Comparison of ENCODE assay signal across 8 cellular contexts in the genomic region with DNA sequence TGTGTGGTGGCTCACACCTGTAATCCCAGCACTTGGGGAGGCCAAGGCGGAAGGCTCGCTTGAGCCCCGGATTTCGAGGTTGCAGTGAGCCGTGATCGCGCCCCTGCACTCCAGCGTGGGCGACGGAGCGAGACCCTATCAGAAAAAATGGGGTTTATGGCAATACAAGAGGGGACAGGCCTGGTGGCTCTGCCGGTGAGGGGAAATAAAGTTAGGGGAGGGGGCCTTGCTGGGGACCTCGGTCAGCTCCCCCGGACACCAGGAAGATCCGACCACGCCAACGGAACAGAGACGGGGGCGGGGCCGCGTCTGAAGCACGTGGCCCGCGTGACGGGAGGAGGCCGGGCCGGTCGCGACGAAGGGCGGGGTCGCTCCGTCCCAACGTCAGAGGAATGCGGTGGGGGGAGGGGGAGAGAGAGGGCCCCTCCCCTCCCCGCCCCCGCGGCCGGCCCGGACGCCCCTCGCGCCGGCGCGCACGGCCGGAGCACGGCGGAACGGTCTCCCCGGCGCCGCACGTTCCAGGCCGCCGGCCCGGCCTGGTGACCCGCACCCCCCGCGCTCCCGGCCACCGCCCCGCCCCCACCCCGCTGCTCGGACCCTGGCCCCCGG. TPM values are rescaled to one million over a fixed set of nuclear protein-coding genes. Genes with fewer than 3 reads are reported as not detected.
A peak's percentile ranks its signal among the peaks of the same experiment; 100 is the strongest.
DNase-seq lines count a peak whose midpoint lies in the region; ATAC-seq and TF ChIP-seq lines count a peak whose summit lies in the region.

No MANE protein-coding gene starts in this region.

- H3K27ac ChIP-seq in CD4-positive, alpha-beta memory T cell (ENCODE audit: low read depth, low read length), result peak overlapping the region; percentile 92
- H3K27ac ChIP-seq in GM23338 (ENCODE audit: low read depth), result peak overlapping the region; percentile 93
- peak overlapping the region; percentile 97 for H3K27ac ChIP-seq in left ventricle myocardium inferior (replicated peaks)
- H3K27ac ChIP-seq in upper lobe of left lung, result peak overlapping the region; percentile 97 to 100 (median 98)

- H3K4me2 ChIP-seq in GM23338, result peak overlapping the region; percentile 73

- peaks cover 12% of the 10 kb centered on the region for H3K36me3 ChIP-seq in CD4-positive, alpha-beta memory T cell (ENCODE audit: insufficient read depth, low read length)
- H3K36me3 ChIP-seq in GM23338 (ENCODE audit: insufficient read depth) (peaks cover 13% of the 10 kb centered on the region), left ventricle myocardium inferior (peaks cover 17% of the 10 kb centered on the region), upper lobe of left lung (peaks cover 6 to 15% (median 8%) of the 10 kb centered on the region in 4 donors)

- peak; percentile 86 to 89 (median 88) for DNase-seq in CD4-positive, alpha-beta memory T cell
- DNase-seq in GM23338 (ENCODE audit: low spot score) (peak; percentile 97), NCI-H1436 treated with DMSO at 0.1 percent for 48 hours (lab: John Stamatoyannopoulos, UW) (peak; percentile 19), T-cell (peak; percentile 71 to 88 (median 82)), amniotic epithelial cell (ENCODE audit: low read depth) (peak; percentile 84), left ventricle myocardium inferior (peak; percentile 95), progenitor cell of endocrine pancreas (ENCODE audit: low spot score, unreplicated experiment) (peak; percentile 87), upper lobe of left lung (peak; percentile 96 to 98)

- no peak for TF ChIP-seq CTCF in GM23338 (conservative IDR thresholded peaks at IDR 0.05; ENCODE audit: low read depth in 2 of 2)
- no peak for TF ChIP-seq CTCF in left ventricle myocardium inferior (IDR thresholded peaks at IDR 0.05; ENCODE audit: borderline replicate concordance)
- no peak for TF ChIP-seq CTCF in progenitor cell of endocrine pancreas (IDR thresholded peaks at IDR 0.05; ENCODE audit: unreplicated experiment)
- peak in 2 of 6 experiments; percentile 4 to 10 for TF ChIP-seq CTCF in upper lobe of left lung (IDR thresholded peaks at IDR 0.05)

- POLR2A ChIA-PET in CD4-positive, alpha-beta memory T cell (lab: Charles Lee; ENCODE audit: partially characterized antibody), result interaction anchor here (0.6 to 9.5 kb wide), 17 partner anchors 10 to 484 kb away, joined by 3 to 297 read pairs (median 14); a partner anchor contains a TSS
- POLR2A ChIA-PET in T-cell (lab: Charles Lee), result interaction anchor here in 1 of 2 donors (0.5 to 1.0 kb wide), 3 partner anchors 10 to 20 kb away, joined by 3 to 8 read pairs (median 4); no protein-coding TSS in a partner anchor

- peaks cover 1% of the 10 kb centered on the region in 2 donors for H3K27me3 Mint-ChIP-seq in CD4-positive, alpha-beta memory T cell
- peaks cover 33% of the 10 kb centered on the region for H3K27me3 Mint-ChIP-seq in GM23338 (ENCODE audit: insufficient read depth, low read depth, poor library complexity)
- H3K27me3 Mint-ChIP-seq in T-cell, result no peaks in the 10 kb centered on the region
- H3K27me3 Mint-ChIP-seq in progenitor cell of endocrine pancreas, result no peaks in the 10 kb centered on the region

- H3K9me2 ChIP-seq in GM23338 (ENCODE audit: insufficient read depth), result no peaks in the 10 kb centered on the region

- peaks cover 46% of the 10 kb centered on the region for H3K4me1 ChIP-seq in CD4-positive, alpha-beta memory T cell (ENCODE audit: insufficient read depth, low read length)
- H3K4me1 ChIP-seq in GM23338 (ENCODE audit: insufficient read depth), result peaks cover 11% of the 10 kb centered on the region; the same call in 1 of the 2 replicates
- H3K4me1 ChIP-seq in left ventricle myocardium inferior, result peaks cover 49% of the 10 kb centered on the region
- peaks cover 32 to 39% (median 37%) of the 10 kb centered on the region in 4 donors for H3K4me1 ChIP-seq in upper lobe of left lung

- H3F3A ChIP-seq in GM23338 (replicated peaks; ENCODE audit: low read depth), result peaks cover 29% of the 10 kb centered on the region

- H3K9me3 ChIP-seq in CD4-positive, alpha-beta memory T cell (ENCODE audit: control insufficient read depth in 1 of 2, low read length in 2 of 2), result no peaks in the 10 kb centered on the region
- H3K9me3 ChIP-seq in left ventricle myocardium inferior (replicated peaks) (no peaks in the 10 kb centered on the region), upper lobe of left lung (no peaks in the 10 kb centered on the region)

- ATAC-seq in GM23338 (peak; percentile 9), T-cell (replicated peaks in 1 of 4) (peak; percentile 9 to 14 (median 12)), upper lobe of left lung (ENCODE audit: low FRiP score in 2 of 2) (peak; percentile 76 to 85)

- no peaks in the 10 kb centered on the region for H3K27me3 ChIP-seq in CD4-positive, alpha-beta memory T cell (ENCODE audit: insufficient read depth, low read length)
- no peaks in the 10 kb centered on the region for H3K27me3 ChIP-seq in GM23338 (ENCODE audit: insufficient read depth)
- no peaks in the 10 kb centered on the region for H3K27me3 ChIP-seq in left ventricle myocardium inferior (ENCODE audit: low read depth)
- H3K27me3 ChIP-seq in upper lobe of left lung, result no peaks in the 10 kb centered on the region

- CTCF ChIA-PET in CD4-positive, alpha-beta memory T cell (lab: Charles Lee; ENCODE audit: partially characterized antibody), result interaction anchor here (1.1 to 4.6 kb wide), 4 partner anchors 13 to 36 kb away, joined by 4 to 45 read pairs (median 9); a partner anchor contains a TSS
- CTCF ChIA-PET in T-cell (lab: Charles Lee), result interaction anchor here in 1 of 2 donors (1.4 kb wide), 1 partner anchor 20 kb away, joined by 3 read pairs; a partner anchor contains a TSS

- H3K9me3 Mint-ChIP-seq in CD4-positive, alpha-beta memory T cell, result peaks cover 0 to 4% (median 0%) of the 10 kb centered on the region in 8 donors
- peaks cover 17% of the 10 kb centered on the region for H3K9me3 Mint-ChIP-seq in GM23338
- no peaks in the 10 kb centered on the region for H3K9me3 Mint-ChIP-seq in T-cell
- H3K9me3 Mint-ChIP-seq in progenitor cell of endocrine pancreas (ENCODE audit: low read depth), result peaks cover 2% of the 10 kb centered on the region

- whole genome bisulfite sequencing in upper lobe of left lung, 2 donors, result 0% methylated on average over 13 to 23 of the region's 67 CpGs

- peaks cover 19% of the 10 kb centered on the region for H4K20me1 ChIP-seq in GM23338 (replicated peaks; ENCODE audit: insufficient read depth)

- TF ChIP-seq EP300 in upper lobe of left lung (IDR thresholded peaks at IDR 0.05), result peak in 1 of 4 donors; percentile 78

- peak overlapping the region; percentile 89; the same call in 1 of the 2 replicates for H2AFZ ChIP-seq in GM23338

- peak overlapping the region; percentile 94 to 98 for H3K4me3 ChIP-seq in CD4-positive, alpha-beta memory T cell (ENCODE audit: low read length in 2 of 2)
- H3K4me3 ChIP-seq in GM23338, result peak overlapping the region; percentile 54
- H3K4me3 ChIP-seq in left ventricle myocardium inferior, result peak overlapping the region; percentile 81
- peak overlapping the region; percentile 73 to 86 (median 80) for H3K4me3 ChIP-seq in upper lobe of left lung

- TF ChIP-seq POLR2A in upper lobe of left lung (IDR thresholded peaks at IDR 0.05), result peak; percentile 8 to 88 (median 68)

- peak overlapping the region; percentile 93 to 97 (median 96) for H3K4me3 Mint-ChIP-seq in CD4-positive, alpha-beta memory T cell
- H3K4me3 Mint-ChIP-seq in GM23338 (peak overlapping the region; percentile 92), T-cell (peak overlapping the region; percentile 90 to 97 (median 94)), progenitor cell of endocrine pancreas (ENCODE audit: low read depth) (peak overlapping the region; percentile 92)

- peaks cover 22 to 40% of the 10 kb centered on the region in 2 donors for H3K36me3 Mint-ChIP-seq in CD4-positive, alpha-beta memory T cell
- H3K36me3 Mint-ChIP-seq in GM23338 (ENCODE audit: low read depth) (peaks cover 35% of the 10 kb centered on the region), T-cell (peaks cover 16% of the 10 kb centered on the region), progenitor cell of endocrine pancreas (ENCODE audit: insufficient read depth) (peaks cover 10% of the 10 kb centered on the region)

- peaks cover 26% of the 10 kb centered on the region for H3K79me2 ChIP-seq in GM23338 (replicated peaks; ENCODE audit: insufficient read depth)

- H3K4me1 Mint-ChIP-seq in CD4-positive, alpha-beta memory T cell, result peaks cover 24 to 64% (median 42%) of the 10 kb centered on the region in 4 donors
- H3K4me1 Mint-ChIP-seq in GM23338, result peaks cover 23% of the 10 kb centered on the region
- H3K4me1 Mint-ChIP-seq in T-cell, result peaks cover 45 to 49% (median 47%) of the 10 kb centered on the region in 3 donors
- peaks cover 29% of the 10 kb centered on the region for H3K4me1 Mint-ChIP-seq in progenitor cell of endocrine pancreas (ENCODE audit: low read depth)

- peak overlapping the region; percentile 83 to 100 (median 99) for H3K27ac Mint-ChIP-seq in CD4-positive, alpha-beta memory T cell
- peak overlapping the region; percentile 98 for H3K27ac Mint-ChIP-seq in GM23338
- H3K27ac Mint-ChIP-seq in T-cell, result peak overlapping the region; percentile 97 to 98
- peak overlapping the region; percentile 99 for H3K27ac Mint-ChIP-seq in progenitor cell of endocrine pancreas

- intact Hi-C loops in CD4-positive, alpha-beta memory T cell (cut with micrococcal nuclease), result loop anchor here (2.0 to 5.0 kb wide), 3 partner anchors 514 to 1591 kb away; a partner anchor contains a TSS
- intact Hi-C loops in left ventricle myocardium inferior (cut with micrococcal nuclease), result no loop called here

RNA-seq across cellular contexts. Expression of a gene that starts 1.9 kb away (rescaled TPM):
- total RNA-seq in CD4-positive, alpha-beta memory T cell, result 100 to 1,000 TPM; 329 to 351 TPM
- 10 to 100 TPM; 15.2 to 76.0 TPM for polyA plus RNA-seq in CD4-positive, alpha-beta memory T cell
- 491 and 580 TPM in 2 replicates for total RNA-seq in GM23338 (2014; rRNA removed; shearing (Covaris generic))
- 664 and 836 TPM in 2 replicates for polyA plus RNA-seq in GM23338 (2016; fragmentation: Nextera tagmentation; extraction: Ambion mirVana)
- total RNA-seq in T-cell, result 100 to 1,000 TPM; 320 to 498 (median 330) TPM
- 140 TPM for total RNA-seq in left ventricle myocardium inferior
- 444 and 461 TPM in 2 replicates for total RNA-seq in progenitor cell of endocrine pancreas
- 100 to 1,000 TPM; 156 to 274 (median 178) TPM for total RNA-seq in upper lobe of left lung

RNA-seq across cellular contexts. Expression of a gene that starts 20.1 kb away (rescaled TPM):
- total RNA-seq in CD4-positive, alpha-beta memory T cell, result 100 to 1,000 TPM; 135 to 143 TPM
- polyA plus RNA-seq in CD4-positive, alpha-beta memory T cell, result 100 to 1,000 TPM; 245 to 294 TPM
- 66.2 and 79.9 TPM in 2 replicates for total RNA-seq in GM23338 (2014; rRNA removed; shearing (Covaris generic))
- polyA plus RNA-seq in GM23338 (2016; fragmentation: Nextera tagmentation; extraction: Ambion mirVana), result 186 and 193 TPM in 2 replicates
- total RNA-seq in T-cell (100 to 1,000 TPM in 4 of 5 donors, 10 to 100 TPM in 1; 76.7 to 159 (median 134) TPM), left ventricle myocardium inferior (947 TPM), progenitor cell of endocrine pancreas (86.9 and 93.5 TPM in 2 replicates), upper lobe of left lung (100 to 1,000 TPM; 104 to 225 (median 189) TPM)

RNA-seq across cellular contexts. Expression of a gene that starts 26.3 kb away (rescaled TPM):
- 10 to 100 TPM; 64.4 to 65.9 TPM for total RNA-seq in CD4-positive, alpha-beta memory T cell
- polyA plus RNA-seq in CD4-positive, alpha-beta memory T cell, result 10 to 100 TPM; 20.9 to 53.3 TPM
- 11.2 and 22.4 TPM in 2 replicates for total RNA-seq in GM23338 (2014; rRNA removed; shearing (Covaris generic))
- 19.4 and 21.4 TPM in 2 replicates for polyA plus RNA-seq in GM23338 (2016; fragmentation: Nextera tagmentation; extraction: Ambion mirVana)
- total RNA-seq in T-cell (10 to 100 TPM; 44.2 to 81.3 (median 71.0) TPM), left ventricle myocardium inferior (3.7 TPM), progenitor cell of endocrine pancreas (2.6 and 3.0 TPM in 2 replicates), upper lobe of left lung (10 to 100 TPM in 5 of 6 donors, 1 to 10 TPM in 1; 8.7 to 23.1 (median 13.2) TPM)

RNA-seq across cellular contexts. Expression of a gene that starts 39.0 kb away (rescaled TPM):
- 1 to 10 TPM; 4.7 to 6.1 TPM for total RNA-seq in CD4-positive, alpha-beta memory T cell
- polyA plus RNA-seq in CD4-positive, alpha-beta memory T cell, result not detected
- total RNA-seq in GM23338 (2014; rRNA removed; shearing (Covaris generic)), result 0.87 TPM in 1 of 2 replicates, not detected in the other
- not detected in 2 replicates for polyA plus RNA-seq in GM23338 (2016; fragmentation: Nextera tagmentation; extraction: Ambion mirVana)
- total RNA-seq in T-cell (1 to 10 TPM; 3.8 to 8.8 (median 6.6) TPM), left ventricle myocardium inferior (0.82 TPM), progenitor cell of endocrine pancreas (2.7 and 3.7 TPM in 2 replicates), upper lobe of left lung (10 to 100 TPM in 1 of 6 donors, 1 to 10 TPM in 5; 3.1 to 12.3 (median 5.0) TPM)

RNA-seq across cellular contexts. Expression of a gene that starts 47.7 kb away (rescaled TPM):
- total RNA-seq in CD4-positive, alpha-beta memory T cell, result 10 to 100 TPM; 47.0 to 50.0 TPM
- polyA plus RNA-seq in CD4-positive, alpha-beta memory T cell, result 10 to 100 TPM; 39.0 to 51.7 TPM
- total RNA-seq in GM23338 (2014; rRNA removed; shearing (Covaris generic)), result 8.2 and 8.4 TPM in 2 replicates
- 2.7 and 3.4 TPM in 2 replicates for polyA plus RNA-seq in GM23338 (2016; fragmentation: Nextera tagmentation; extraction: Ambion mirVana)
- total RNA-seq in T-cell (10 to 100 TPM; 50.7 to 67.6 (median 55.6) TPM), left ventricle myocardium inferior (99.0 TPM), progenitor cell of endocrine pancreas (33.4 and 38.0 TPM in 2 replicates), upper lobe of left lung (10 to 100 TPM; 45.2 to 93.2 (median 59.1) TPM)

Comparison
In these comparisons a context has a peak if more than half of its experiments do, and no peak if none do; other contexts are left out.
1. Peak in every context shown above with its lines: DNase-seq, ATAC-seq, H3K4me3 ChIP-seq and H3K27ac ChIP-seq.
2. DNase-seq: peak in every context shown above with its lines; median percentile 97 in GM23338; 97 in upper lobe of left lung; 95 in left ventricle myocardium inferior; 88 in CD4-positive, alpha-beta memory T cell; 87 in progenitor cell of endocrine pancreas; 84 in amniotic epithelial cell; 82 in T-cell; 19 in NCI-H1436 treated with DMSO at 0.1 percent for 48 hours.
3. ATAC-seq: peak in every context shown above with its lines; median percentile 80 in upper lobe of left lung; 12 in T-cell; 9 in GM23338.